In the genomic region with DNA sequence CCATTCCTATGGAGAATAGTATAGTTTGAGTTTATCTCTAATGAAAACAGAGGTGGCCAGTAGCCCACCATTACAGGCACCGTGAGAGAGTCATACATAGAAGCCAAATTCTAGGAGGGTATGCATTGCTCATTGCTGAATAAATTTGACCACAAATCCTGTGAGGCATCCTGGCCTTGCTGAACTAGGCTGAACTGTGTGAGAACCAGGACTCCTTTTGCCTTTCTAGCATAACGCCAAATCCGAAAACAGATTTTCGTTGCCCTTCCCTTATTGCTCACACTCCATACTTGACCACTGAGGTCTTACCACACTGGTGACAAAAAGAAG, we compare ENCODE assay signal across 16 cellular contexts. TPM values are rescaled to one million over a fixed set of nuclear protein-coding genes. Genes with fewer than 3 reads are reported as not detected.
DNase-seq lines count a peak whose midpoint lies in the region; ATAC-seq and TF ChIP-seq lines count a peak whose summit lies in the region.
"Had no signal": no experiment of that assay in that cellular context is flagged by ENCODE, and none has a peak within 500 bp of the region (broad histone marks: within the 10 kb centered on the region; RNA-seq: fewer than 3 reads in every experiment).

No MANE protein-coding gene starts in this region.

- no peaks in the 10 kb centered on the region for H3K4me1 Mint-ChIP-seq in activated naive CD8-positive, alpha-beta T cell treated with anti-CD3 and anti-CD28 coated beads, Interleukin-2, amount 50 U/mL, for 24 hours

- 71% methylated on average over 4 of the region's 4 CpGs for WGBS in right cardiac atrium

- DNase-seq in astrocyte of the hippocampus (ENCODE audit: low read depth, low spot score) = peak; percentile 25
- DNase-seq in cardiac fibroblast (ENCODE audit: low read depth in 2 of 2) = peak; percentile 41 to 74
- DNase-seq in osteoblast (ENCODE audit: insufficient read length, low spot score, missing footprints) = peak; percentile 4
- no peak for DNase-seq in activated naive CD8-positive, alpha-beta T cell treated with anti-CD3 and anti-CD28 coated beads, Interleukin-2, amount 50 U/mL, for 24 hours
- no peak for DNase-seq in right cardiac atrium
- DNase-seq: ACHN; BE2C; CD4-positive, alpha-beta T cell; DMS153; DMS79; GDM1; H9 had no signal

- H4K20me1 ChIP-seq in osteoblast (ENCODE audit: insufficient read depth, low read length) = no peaks in the 10 kb centered on the region

- no peak for ATAC-seq in activated naive CD8-positive, alpha-beta T cell treated with anti-CD3 and anti-CD28 coated beads, Interleukin-2, amount 50 U/mL, for 24 hours
- ATAC-seq in GM19328 (IDR thresholded peaks at IDR 0.05; ENCODE audit: unreplicated experiment) = no peak
- no peak for ATAC-seq in right cardiac atrium

- no peak overlapping the region for H3K4me3 Mint-ChIP-seq in activated naive CD8-positive, alpha-beta T cell treated with anti-CD3 and anti-CD28 coated beads, Interleukin-2, amount 50 U/mL, for 24 hours
- H3K4me3 Mint-ChIP-seq: CD4-positive, alpha-beta T cell; H9 had no signal

- no peaks in the 10 kb centered on the region for H3K36me3 Mint-ChIP-seq in activated naive CD8-positive, alpha-beta T cell treated with anti-CD3 and anti-CD28 coated beads, Interleukin-2, amount 50 U/mL, for 24 hours (ENCODE audit: low read depth)

- H3K9me3 ChIP-seq in osteoblast (ENCODE audit: low read depth, low read length) (no peaks in the 10 kb centered on the region), right cardiac atrium (ENCODE audit: control insufficient read depth, low read length) (no peaks in the 10 kb centered on the region)
- H3K9me3 ChIP-seq: BE2C had no signal

- no peak overlapping the region for H2AFZ ChIP-seq in osteoblast (ENCODE audit: low read length)

- TF ChIP-seq CTCF in cardiac fibroblast (IDR thresholded peaks at IDR 0.05; ENCODE audit: low read depth, low read length) = no peak
- TF ChIP-seq CTCF in osteoblast (IDR thresholded peaks at IDR 0.05; ENCODE audit: extremely low read depth, low read depth, low read length) = no peak

- no peak overlapping the region for H3K4me2 ChIP-seq in osteoblast (ENCODE audit: insufficient read depth, low read length)

- peaks cover 20% of the 10 kb centered on the region for H3K27me3 Mint-ChIP-seq in activated naive CD8-positive, alpha-beta T cell treated with anti-CD3 and anti-CD28 coated beads, Interleukin-2, amount 50 U/mL, for 24 hours

- no peak overlapping the region for H3K27ac Mint-ChIP-seq in activated naive CD8-positive, alpha-beta T cell treated with anti-CD3 and anti-CD28 coated beads, Interleukin-2, amount 50 U/mL, for 24 hours
- H3K27ac Mint-ChIP-seq: CD4-positive, alpha-beta T cell; H9 had no signal

- intact Hi-C loops in right cardiac atrium (cut with DNase I) = no loop called here

- no peaks in the 10 kb centered on the region for H3K79me2 ChIP-seq in osteoblast (ENCODE audit: insufficient read depth, low read length)

- H3K4me1 ChIP-seq in osteoblast (ENCODE audit: insufficient read depth, low read length) (peaks cover 6% of the 10 kb centered on the region), right cardiac atrium (ENCODE audit: control insufficient read depth, insufficient read depth, low read length) (no peaks in the 10 kb centered on the region)

- H3K4me3 ChIP-seq in cardiac fibroblast (replicated peaks in 1 of 2; ENCODE audit: low read depth in 2 of 2, low read length in 2 of 2) = no peak overlapping the region
- no peak overlapping the region for H3K4me3 ChIP-seq in osteoblast (ENCODE audit: insufficient read depth, low read length)
- no peak overlapping the region for H3K4me3 ChIP-seq in right cardiac atrium (ENCODE audit: low read length)

- peak overlapping the region; percentile 56 for H3K27ac ChIP-seq in osteoblast (ENCODE audit: low read depth, low read length)
- no peak overlapping the region for H3K27ac ChIP-seq in right cardiac atrium (ENCODE audit: low read length)
- H3K27ac ChIP-seq: C4-2B had no signal

- no peaks in the 10 kb centered on the region for H3K36me3 ChIP-seq in osteoblast (ENCODE audit: insufficient read depth, low read length)
- H3K36me3 ChIP-seq: BE2C had no signal

- H3K27me3 ChIP-seq in osteoblast (ENCODE audit: insufficient read depth, low read length) (peaks cover 4% of the 10 kb centered on the region), right cardiac atrium (ENCODE audit: control insufficient read depth, insufficient read depth) (no peaks in the 10 kb centered on the region)
- H3K27me3 ChIP-seq: BE2C had no signal

- H3K9me3 Mint-ChIP-seq in activated naive CD8-positive, alpha-beta T cell treated with anti-CD3 and anti-CD28 coated beads, Interleukin-2, amount 50 U/mL, for 24 hours = no peaks in the 10 kb centered on the region
- H3K9me3 Mint-ChIP-seq: CD4-positive, alpha-beta T cell; H9 had no signal

RNA-seq across cellular contexts. Expression of a gene that starts 50.4 kb away (rescaled TPM):
- total RNA-seq in osteoblast (not detected in 2 replicates), right cardiac atrium (not detected)
- not detected for polyA plus RNA-seq in right cardiac atrium
- total RNA-seq: CD4-positive, alpha-beta T cell; Daoy; H1; H9 had no signal
- polyA plus RNA-seq: H1 had no signal

Comparison
In these comparisons a context has a peak if more than half of its experiments do, and no peak if none do; other contexts are left out.
1. DNase-seq: peak in astrocyte of the hippocampus (single experiment), cardiac fibroblast (2 of 2) and osteoblast (single experiment); none in activated naive CD8-positive, alpha-beta T cell treated with anti-CD3 and anti-CD28 coated beads, Interleukin-2, amount 50 U/mL, for 24 hours (single experiment) and right cardiac atrium (0 of 3).